33 cellular contexts compared by ENCODE assay signal in genomic region chr3:27740854-27741253, GRCh38. TPM values are rescaled to one million over a fixed set of nuclear protein-coding genes. Genes with fewer than 3 reads are reported as not detected.
DNase-seq lines count a peak whose midpoint lies in the region; ATAC-seq and TF ChIP-seq lines count a peak whose summit lies in the region.
"Had no signal": no experiment of that assay in that cellular context is flagged by ENCODE, and none has a peak within 500 bp of the region (broad histone marks: within the 10 kb centered on the region; RNA-seq: fewer than 3 reads in every experiment).

No MANE protein-coding gene starts in this region.

- no peaks in the 10 kb centered on the region for H3K9me3 ChIP-seq in DND-41 (ENCODE audit: insufficient read depth, low read length, severe bottlenecking)
- H3K9me3 ChIP-seq: A549, BE2C, BLaER1, Caco-2 had no signal

- CTCF ChIA-PET in HEK293T (lab: Yijun Ruan, JAX) = no interaction called here

- H3K4me1 ChIP-seq in DND-41 (ENCODE audit: insufficient read depth, low read length) = no peaks in the 10 kb centered on the region
- H3K4me1 ChIP-seq: A549; BE2C; BLaER1; BLaER1 treated with 17β-estradiol and CSF1 and Interleukin-3, amounts not matched to agents 10 nM and 100 nM; Caco-2 had no signal

- peaks cover 5% of the 10 kb centered on the region for H3K9me3 Mint-ChIP-seq in neural crest cell

- no peaks in the 10 kb centered on the region for H3K79me2 ChIP-seq in DND-41 (ENCODE audit: insufficient read depth, low read length)

- TF ChIP-seq CTCF in DND-41 (IDR thresholded peaks at IDR 0.05; ENCODE audit: borderline replicate concordance, extremely low read depth, low read length, poor library complexity, severe bottlenecking) (peak; percentile 6), neural crest cell (conservative IDR thresholded peaks at IDR 0.05) (no peak)

- H3K27me3 Mint-ChIP-seq in neural crest cell (ENCODE audit: low read depth) = peaks cover 11% of the 10 kb centered on the region

- no peak overlapping the region for H3K9ac ChIP-seq in DND-41 (ENCODE audit: low read depth, low read length)
- H3K9ac ChIP-seq: BLaER1; BLaER1 treated with 17β-estradiol and CSF1 and Interleukin-3, amounts not matched to agents 10 nM and 100 nM had no signal

- DNase-seq in DND-41 (no peak), astrocyte of the hippocampus (ENCODE audit: low read depth, low spot score) (peak; percentile 67), neural crest cell (ENCODE audit: low read depth, low spot score) (no peak), COLO668 (lab: John Stamatoyannopoulos, UW; ENCODE audit: unreplicated experiment) (no peak), HEK293T (ENCODE audit: extremely low spot score) (no peak), NCI-H748 (lab: John Stamatoyannopoulos, UW; ENCODE audit: unreplicated experiment) (no peak)
- DNase-seq: 8988T; ACHN; AML-193; BE2C; C1 segment of cervical spinal cord; Caco-2; Calu3; CD4-positive, alpha-beta memory T cell; CD4-positive, alpha-beta T cell; CD4-positive, CD25-positive, alpha-beta regulatory T cell; CD8-positive, alpha-beta memory T cell; CD8-positive, alpha-beta T cell; COR-L47; DMS 273 treated with DMSO at 0.1 percent for 48 hours; DMS153; DMS53; DMS79; DMS79 treated with DMSO at 0.1 percent for 48 hours; EL had no signal

- no peak overlapping the region for H3K4me3 Mint-ChIP-seq in neural crest cell
- H3K4me3 Mint-ChIP-seq: B cell; CD14-positive monocyte; CD4-positive, alpha-beta memory T cell; CD4-positive, alpha-beta T cell; CD4-positive, CD25-positive, alpha-beta regulatory T cell; CD8-positive, alpha-beta memory T cell; CD8-positive, alpha-beta T cell had no signal

- H3K27me3 ChIP-seq in DND-41 (ENCODE audit: insufficient read depth, low read length, poor library complexity) = no peaks in the 10 kb centered on the region
- H3K27me3 ChIP-seq: BE2C; BLaER1; BLaER1 treated with 17β-estradiol and CSF1 and Interleukin-3, amounts not matched to agents 10 nM and 100 nM had no signal

- H4K20me1 ChIP-seq in DND-41 (ENCODE audit: insufficient read depth, low read length) = no peaks in the 10 kb centered on the region
- H4K20me1 ChIP-seq: BLaER1; BLaER1 treated with 17β-estradiol and CSF1 and Interleukin-3, amounts not matched to agents 10 nM and 100 nM had no signal

- no peak overlapping the region for H3K27ac ChIP-seq in DND-41 (ENCODE audit: low read length)
- H3K27ac ChIP-seq: 22Rv1; A549; BLaER1; BLaER1 treated with 17β-estradiol and CSF1 and Interleukin-3, amounts not matched to agents 10 nM and 100 nM; C4-2B had no signal

- no peaks in the 10 kb centered on the region for H3K36me3 ChIP-seq in DND-41 (ENCODE audit: insufficient read depth, low read length)
- H3K36me3 ChIP-seq: BE2C; BLaER1; BLaER1 treated with 17β-estradiol and CSF1 and Interleukin-3, amounts not matched to agents 10 nM and 100 nM had no signal

- H2AFZ ChIP-seq in DND-41 (ENCODE audit: low read depth, low read length) = no peak overlapping the region

- H3K36me3 Mint-ChIP-seq in neural crest cell (ENCODE audit: low read depth) = no peaks in the 10 kb centered on the region
- H3K36me3 Mint-ChIP-seq: CD14-positive monocyte; CD4-positive, alpha-beta memory T cell; CD4-positive, CD25-positive, alpha-beta regulatory T cell; CD8-positive, alpha-beta T cell had no signal

- H3K4me2 ChIP-seq in DND-41 (ENCODE audit: insufficient read depth, low read length) = no peak overlapping the region
- H3K4me2 ChIP-seq: A549; BLaER1; BLaER1 treated with 17β-estradiol and CSF1 and Interleukin-3, amounts not matched to agents 10 nM and 100 nM had no signal

- no peak overlapping the region for H3K4me3 ChIP-seq in DND-41 (ENCODE audit: low read depth in 1 of 2, low read length in 2 of 2)
- H3K4me3 ChIP-seq: A549; BLaER1; BLaER1 treated with 17β-estradiol and CSF1 and Interleukin-3, amounts not matched to agents 10 nM and 100 nM had no signal

- H3K27ac Mint-ChIP-seq in neural crest cell (ENCODE audit: unreplicated experiment) = peak overlapping the region; percentile 29
- H3K27ac Mint-ChIP-seq: B cell; CD14-positive monocyte; CD4-positive, alpha-beta memory T cell; CD4-positive, alpha-beta T cell; CD4-positive, CD25-positive, alpha-beta regulatory T cell; CD8-positive, alpha-beta memory T cell; CD8-positive, alpha-beta T cell had no signal

- peak; percentile 76; the same call in 2 of the 3 replicates for ATAC-seq in DND-41 (ENCODE audit: insufficient read depth, low read depth)
- ATAC-seq: A549; CD8-positive, alpha-beta T cell had no signal

- no peaks in the 10 kb centered on the region for H3K4me1 Mint-ChIP-seq in neural crest cell
- H3K4me1 Mint-ChIP-seq: B cell; CD14-positive monocyte; CD4-positive, alpha-beta memory T cell; CD8-positive, alpha-beta memory T cell had no signal

- POLR2A ChIA-PET in HEK293T (lab: Yijun Ruan, JAX) = no interaction called here

TF ChIP-seq in HEK293T, 16 proteins besides CTCF, POLR2A, EP300 and RAD21:
- TF ChIP-seq TARDBP (IDR thresholded peaks at IDR 0.05) (no peak), SUZ12 (IDR thresholded peaks at IDR 0.05) (no peak), CTBP1 (IDR thresholded peaks at IDR 0.05; ENCODE audit: borderline replicate concordance) (no peak), L3MBTL2 (conservative IDR thresholded peaks at IDR 0.05) (no peak), SP1 (IDR thresholded peaks at IDR 0.05) (no peak), ARNT (IDR thresholded peaks at IDR 0.05) (no peak), NFRKB (IDR thresholded peaks at IDR 0.05) (no peak), LEF1 (IDR thresholded peaks at IDR 0.05; ENCODE audit: borderline replicate concordance) (no peak)

RNA-seq across cellular contexts. Expression of gene EOMES, which starts 18.7 kb away (rescaled TPM):
- not detected in 2 replicates for total RNA-seq in neural crest cell
- total RNA-seq: A673 had no signal
